Comparison of ENCODE assay signal across 12 cellular contexts in genomic region chr2:219243291-219243761, GRCh38. TPM values are rescaled to one million over a fixed set of nuclear protein-coding genes. Genes with fewer than 3 reads are reported as not detected.
A peak's percentile ranks its signal among the peaks of the same experiment; 100 is the strongest.
DNase-seq lines count a peak whose midpoint lies in the region; ATAC-seq and TF ChIP-seq lines count a peak whose summit lies in the region.
"Had no signal": no experiment of that assay in that cellular context is flagged by ENCODE, and none has a peak within 500 bp of the region (broad histone marks: within the 10 kb centered on the region; RNA-seq: fewer than 3 reads in every experiment).

No MANE protein-coding gene starts in this region.

- H3K4me1 ChIP-seq in foreskin keratinocyte, result no peaks in the 10 kb centered on the region

- peak overlapping the region; percentile 34 to 69 for H3K27ac Mint-ChIP-seq in T-cell
- H3K27ac Mint-ChIP-seq in progenitor cell of endocrine pancreas, result peak overlapping the region; percentile 41

- ATAC-seq in T-cell (replicated peaks in 1 of 4), result no peak
- ATAC-seq in foreskin keratinocyte, result peak; percentile 33

- DNase-seq in BJ (ENCODE audit: low read depth), result no peak
- no peak for DNase-seq in T-cell
- DNase-seq in foreskin keratinocyte, result no peak
- DNase-seq in progenitor cell of endocrine pancreas (ENCODE audit: low spot score, unreplicated experiment), result no peak
- DNase-seq in NCI-H1694 treated with DMSO at 0.1 percent for 48 hours (lab: John Stamatoyannopoulos, UW), result no peak
- DNase-seq in NCI-H82 treated with DMSO at 0.1 percent for 48 hours (lab: John Stamatoyannopoulos, UW; ENCODE audit: unreplicated experiment), result no peak
- no peak for DNase-seq in cerebellum (ENCODE audit: low spot score)
- no peak for DNase-seq in Ammon's horn (ENCODE audit: low spot score)
- DNase-seq: DND-41, NCI-H1930, SJCRH30 had no signal

- H3K27ac ChIP-seq in foreskin keratinocyte, result no peak overlapping the region
- H3K27ac ChIP-seq: SJCRH30 had no signal

- peaks cover 9% of the 10 kb centered on the region for H3K36me3 ChIP-seq in BJ (ENCODE audit: control insufficient read depth, insufficient read depth, low read length)
- H3K36me3 ChIP-seq: SJCRH30 had no signal

- CTCF ChIA-PET in BJ (lab: Yijun Ruan, JAX), result interaction anchor here (3.7 kb wide), 1 partner anchor 51 kb away, joined by 22 read pairs; no protein-coding TSS in a partner anchor
- CTCF ChIA-PET in T-cell (lab: Charles Lee), result no interaction called here

- no peak for TF ChIP-seq CTCF in BJ (IDR thresholded peaks at IDR 0.05; ENCODE audit: insufficient read depth, low read depth, low read length)
- no peak for TF ChIP-seq CTCF in foreskin keratinocyte (conservative IDR thresholded peaks at IDR 0.05)
- no peak for TF ChIP-seq CTCF in progenitor cell of endocrine pancreas (IDR thresholded peaks at IDR 0.05; ENCODE audit: unreplicated experiment)

- peak overlapping the region; percentile 23; the same call in 1 of the 2 replicates for H3K4me3 ChIP-seq in BJ (ENCODE audit: low read depth, low read length)
- H3K4me3 ChIP-seq: SJCRH30 had no signal

- H3K4me1 Mint-ChIP-seq in T-cell, result peaks cover 36 to 46% (median 41%) of the 10 kb centered on the region in 3 donors
- peaks cover 8% of the 10 kb centered on the region for H3K4me1 Mint-ChIP-seq in progenitor cell of endocrine pancreas (ENCODE audit: low read depth)

- peaks cover 12% of the 10 kb centered on the region for H3K36me3 Mint-ChIP-seq in T-cell
- no peaks in the 10 kb centered on the region for H3K36me3 Mint-ChIP-seq in progenitor cell of endocrine pancreas (ENCODE audit: insufficient read depth)

- peak overlapping the region; percentile 7 to 64 (median 21) for H3K4me3 Mint-ChIP-seq in T-cell
- peak overlapping the region; percentile 47 for H3K4me3 Mint-ChIP-seq in progenitor cell of endocrine pancreas (ENCODE audit: low read depth)

- H3K9me3 Mint-ChIP-seq in T-cell (no peaks in the 10 kb centered on the region), progenitor cell of endocrine pancreas (ENCODE audit: low read depth) (no peaks in the 10 kb centered on the region)

- H3K27me3 Mint-ChIP-seq in T-cell (no peaks in the 10 kb centered on the region), progenitor cell of endocrine pancreas (no peaks in the 10 kb centered on the region)

- H3K27me3 ChIP-seq in BJ (ENCODE audit: control insufficient read depth, insufficient read depth, low read length), result no peaks in the 10 kb centered on the region
- no peaks in the 10 kb centered on the region for H3K27me3 ChIP-seq in foreskin keratinocyte
- H3K27me3 ChIP-seq: SJCRH30 had no signal

- POLR2A ChIA-PET in BJ (lab: Charles Lee) (no interaction called here), T-cell (lab: Charles Lee) (interaction anchor here in 1 of 2 donors (1.1 kb wide), 1 partner anchor 19 kb away, joined by 6 read pairs; no protein-coding TSS in a partner anchor)

RNA-seq across cellular contexts. Expression of gene GLB1L, which starts 1.9 kb away (rescaled TPM):
- polyA plus RNA-seq in BJ (2011; rRNA removed) (9.4 and 9.5 TPM in 2 replicates), foreskin keratinocyte (4.0 and 5.5 TPM in 2 replicates)
- polyA minus RNA-seq in BJ (2011; rRNA and poly(A)+ RNA removed), result 2.9 and 3.3 TPM in 2 replicates
- total RNA-seq in T-cell (1 to 10 TPM; 1.1 to 3.0 (median 1.8) TPM), foreskin keratinocyte (5.0 and 6.8 TPM in 2 replicates), progenitor cell of endocrine pancreas (11.8 and 13.5 TPM in 2 replicates), cerebellum (4.4 TPM)

RNA-seq across cellular contexts. Expression of gene STK16, which starts 2.0 kb away (rescaled TPM):
- polyA plus RNA-seq in BJ (2011; rRNA removed) (41.6 and 64.2 TPM in 2 replicates), foreskin keratinocyte (42.6 and 46.4 TPM in 2 replicates)
- polyA minus RNA-seq in BJ (2011; rRNA and poly(A)+ RNA removed), result 28.6 and 49.6 TPM in 2 replicates
- total RNA-seq in T-cell (10 to 100 TPM; 19.3 to 26.6 (median 21.3) TPM), foreskin keratinocyte (35.1 and 36.5 TPM in 2 replicates), progenitor cell of endocrine pancreas (23.2 and 24.1 TPM in 2 replicates), cerebellum (12.1 TPM)

RNA-seq across cellular contexts. Expression of gene TUBA4B, which starts 9.7 kb away (rescaled TPM):
- polyA plus RNA-seq in BJ (2011; rRNA removed), result not detected in 2 replicates
- polyA minus RNA-seq in BJ (2011; rRNA and poly(A)+ RNA removed), result not detected in 2 replicates
- not detected for total RNA-seq in T-cell
- not detected in 2 replicates for total RNA-seq in foreskin keratinocyte
- 0.07 TPM in 1 of 2 replicates, not detected in the other for polyA plus RNA-seq in foreskin keratinocyte
- total RNA-seq in progenitor cell of endocrine pancreas, result not detected in 2 replicates
- total RNA-seq in cerebellum, result not detected
- total RNA-seq: lung microvascular endothelial cell had no signal

RNA-seq across cellular contexts. Expression of gene TUBA4A, which starts 10.4 kb away (rescaled TPM):
- polyA plus RNA-seq in BJ (2011; rRNA removed) (16.8 and 23.0 TPM in 2 replicates), foreskin keratinocyte (451 and 562 TPM in 2 replicates)
- polyA minus RNA-seq in BJ (2011; rRNA and poly(A)+ RNA removed), result 3.8 and 7.0 TPM in 2 replicates
- total RNA-seq in T-cell (100 to 1,000 TPM; 108 to 196 (median 121) TPM), foreskin keratinocyte (271 and 318 TPM in 2 replicates), progenitor cell of endocrine pancreas (8.3 and 9.1 TPM in 2 replicates), cerebellum (4.3 TPM)

RNA-seq across cellular contexts. Expression of gene ANKZF1, which starts 13.7 kb away (rescaled TPM):
- 30.0 and 37.7 TPM in 2 replicates for polyA plus RNA-seq in BJ (2011; rRNA removed)
- polyA minus RNA-seq in BJ (2011; rRNA and poly(A)+ RNA removed), result 13.7 and 19.5 TPM in 2 replicates
- total RNA-seq in T-cell, result 100 to 1,000 TPM; 119 to 220 (median 194) TPM
- 26.6 and 27.0 TPM in 2 replicates for total RNA-seq in foreskin keratinocyte
- 19.5 and 20.0 TPM in 2 replicates for polyA plus RNA-seq in foreskin keratinocyte
- total RNA-seq in progenitor cell of endocrine pancreas, result 64.3 and 66.7 TPM in 2 replicates
- total RNA-seq in cerebellum, result 43.7 TPM
